7 cellular contexts compared by ENCODE assay signal in the genomic region with DNA sequence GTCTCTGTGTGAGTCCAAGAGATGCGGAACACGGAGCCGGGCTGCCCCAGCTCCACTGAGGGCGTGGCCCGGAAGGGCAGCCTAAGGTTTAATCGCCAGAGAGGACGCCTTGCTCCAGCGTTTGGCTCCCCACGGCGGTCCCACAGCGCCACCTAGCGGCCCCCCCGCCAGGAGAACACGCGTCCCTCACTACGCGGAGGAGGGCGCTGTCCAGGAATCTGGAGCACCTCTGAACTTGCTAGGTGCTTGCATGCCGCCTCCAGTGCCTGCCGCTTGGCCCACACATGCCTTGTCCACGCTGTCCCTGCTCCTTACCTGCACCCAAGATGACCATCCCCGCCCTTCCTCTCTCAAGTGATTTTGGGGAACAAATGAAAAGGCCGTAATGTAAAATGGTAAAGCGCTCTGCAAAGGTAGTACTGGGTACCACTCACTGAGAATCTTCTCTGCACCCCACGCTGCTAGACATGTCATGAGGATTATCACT. TPM values are rescaled to one million over a fixed set of nuclear protein-coding genes. Genes with fewer than 3 reads are reported as not detected.
DNase-seq lines count a peak whose midpoint lies in the region; ATAC-seq and TF ChIP-seq lines count a peak whose summit lies in the region.

No MANE protein-coding gene starts in this region.

- peak; percentile 87 for DNase-seq in GM13977 (ENCODE audit: low spot score)
- DNase-seq in NCI-H1105 treated with DMSO at 0.1 percent for 48 hours (lab: John Stamatoyannopoulos, UW): peak; percentile 87
- peak; percentile 75 for DNase-seq in T follicular helper cell (ENCODE audit: low read depth)
- peak; percentile 94 for DNase-seq in activated naive CD8-positive, alpha-beta T cell treated with anti-CD3 and anti-CD28 coated beads, Interleukin-2, amount 50 U/mL, for 24 hours
- DNase-seq in right atrium auricular region (ENCODE audit: low spot score): peak; percentile 78
- DNase-seq in retina: peak; percentile 91

- H3K36me3 Mint-ChIP-seq in activated naive CD8-positive, alpha-beta T cell treated with anti-CD3 and anti-CD28 coated beads, Interleukin-2, amount 50 U/mL, for 24 hours (ENCODE audit: low read depth): no peaks in the 10 kb centered on the region

- H3K4me3 Mint-ChIP-seq in activated naive CD8-positive, alpha-beta T cell treated with anti-CD3 and anti-CD28 coated beads, Interleukin-2, amount 50 U/mL, for 24 hours: peak overlapping the region; percentile 59

- peaks cover 0 to 8% of the 10 kb centered on the region in 2 donors for H3K4me1 ChIP-seq in right atrium auricular region

- H3K4me3 ChIP-seq in right atrium auricular region: no peak overlapping the region

- H3K9me3 Mint-ChIP-seq in activated naive CD8-positive, alpha-beta T cell treated with anti-CD3 and anti-CD28 coated beads, Interleukin-2, amount 50 U/mL, for 24 hours: no peaks in the 10 kb centered on the region

- no peaks in the 10 kb centered on the region for H3K36me3 ChIP-seq in right atrium auricular region

- in situ Hi-C loops in GM13977 (cut with MboI; ENCODE audit: low pct_unique_long_range_greater_than_20kb, low sequenced_read_pairs, unreplicated experiment): loop anchor here (25.0 kb wide), 1 partner anchor 217 kb away; no protein-coding TSS in a partner anchor

- H3K27me3 ChIP-seq in right atrium auricular region: no peaks in the 10 kb centered on the region

- H3K27me3 Mint-ChIP-seq in activated naive CD8-positive, alpha-beta T cell treated with anti-CD3 and anti-CD28 coated beads, Interleukin-2, amount 50 U/mL, for 24 hours: peaks cover 23% of the 10 kb centered on the region

- TF ChIP-seq CTCF in GM13977 (IDR thresholded peaks at IDR 0.05; ENCODE audit: extremely low read depth, insufficient read depth, missing control alignments) (peak; percentile 100), right atrium auricular region (IDR thresholded peaks at IDR 0.05) (peak; percentile 95 to 100)

- no peaks in the 10 kb centered on the region for H3K9me3 ChIP-seq in right atrium auricular region

- H3K4me1 Mint-ChIP-seq in activated naive CD8-positive, alpha-beta T cell treated with anti-CD3 and anti-CD28 coated beads, Interleukin-2, amount 50 U/mL, for 24 hours: peaks cover 17% of the 10 kb centered on the region

- H3K27ac ChIP-seq in right atrium auricular region: no peak overlapping the region

- H3K27ac Mint-ChIP-seq in activated naive CD8-positive, alpha-beta T cell treated with anti-CD3 and anti-CD28 coated beads, Interleukin-2, amount 50 U/mL, for 24 hours: no peak overlapping the region

- peak; percentile 98 for ATAC-seq in HG02798 (IDR thresholded peaks at IDR 0.05; ENCODE audit: poor library complexity, unreplicated experiment)
- peak; percentile 96 for ATAC-seq in activated naive CD8-positive, alpha-beta T cell treated with anti-CD3 and anti-CD28 coated beads, Interleukin-2, amount 50 U/mL, for 24 hours

RNA-seq across cellular contexts. Expression of gene MRPS22, which starts 14.4 kb away (rescaled TPM):
- total RNA-seq in right atrium auricular region: 10 to 100 TPM; 46.9 to 78.2 TPM
